Comparison of ENCODE assay signal across 21 cellular contexts in genomic region chr12:125089083-125089482, GRCh38. TPM values are rescaled to one million over a fixed set of nuclear protein-coding genes. Genes with fewer than 3 reads are reported as not detected.
DNase-seq lines count a peak whose midpoint lies in the region; TF ChIP-seq lines count a peak whose summit lies in the region.
"Had no signal": no experiment of that assay in that cellular context is flagged by ENCODE, and none has a peak within 500 bp of the region (broad histone marks: within the 10 kb centered on the region; RNA-seq: fewer than 3 reads in every experiment).

No MANE protein-coding gene starts in this region.

- no peak overlapping the region for H3K4me3 Mint-ChIP-seq in MCF 10A (ENCODE audit: unreplicated experiment)
- H3K4me3 Mint-ChIP-seq: activated naive CD4-positive, alpha-beta T cell treated with anti-CD3 and anti-CD28 coated beads, Interleukin-2, amount 50 U/mL, for 24 hours; activated T-cell treated with anti-CD3 and anti-CD28 coated beads, Interleukin-2, amount 50 U/mL, for 72 hours; CD4-positive, alpha-beta T cell had no signal

- peak; percentile 3 for DNase-seq in epidermal melanocyte (ENCODE audit: insufficient read length, low spot score)
- no peak for DNase-seq in NK-92 treated with Interleukin-12 subunit alpha and Interleukin-12 subunit beta, amount 100 ng/mL, for 24 hours (lab: John Stamatoyannopoulos, UW)
- no peak for DNase-seq in MCF 10A (ENCODE audit: unreplicated experiment)
- no peak for DNase-seq in stomach
- DNase-seq in activated CD8-positive, alpha-beta memory T cell treated with anti-CD3 and anti-CD28 coated beads for 24 hours = no peak
- DNase-seq: activated T-cell treated with anti-CD3 and anti-CD28 coated beads, Interleukin-2, amount 50 U/mL, for 72 hours; aorta; CD4-positive, alpha-beta T cell; gastrocnemius medialis; hippocampal formation; MG63; NCI-H187; Peyer's patch; SJCRH30; T-helper 1 cell; uterus had no signal

- H3K4me1 ChIP-seq in DOHH2 (ENCODE audit: control insufficient read depth, low read length) (no peaks in the 10 kb centered on the region), HEK293 (ENCODE audit: control insufficient read depth, insufficient read depth, low read length) (no peaks in the 10 kb centered on the region), OCI-LY1 (ENCODE audit: insufficient read depth, low read length, severe bottlenecking) (no peaks in the 10 kb centered on the region), stomach (peaks cover 10 to 25% (median 22%) of the 10 kb centered on the region in 4 donors)
- H3K4me1 ChIP-seq: gastrocnemius medialis, uterus had no signal

- H3K27me3 ChIP-seq in DOHH2 (ENCODE audit: control insufficient read depth, low read length) (no peaks in the 10 kb centered on the region), OCI-LY1 (ENCODE audit: insufficient read depth, low read length) (no peaks in the 10 kb centered on the region), stomach (no peaks in the 10 kb centered on the region)
- H3K27me3 ChIP-seq: gastrocnemius medialis, MG63, Peyer's patch, SJCRH30, uterus had no signal

- no peak overlapping the region for H3K9ac ChIP-seq in OCI-LY1 (ENCODE audit: low read length)

- H3K27ac ChIP-seq in DOHH2 (ENCODE audit: low read depth, low read length) = no peak overlapping the region
- H3K27ac ChIP-seq in HEK293 (ENCODE audit: extremely low read depth, low read depth, low read length) = no peak overlapping the region
- H3K27ac ChIP-seq in OCI-LY1 (ENCODE audit: low read depth, low read length, poor library complexity, severe bottlenecking) = no peak overlapping the region
- no peak overlapping the region for H3K27ac ChIP-seq in stomach
- H3K27ac ChIP-seq: gastrocnemius medialis, HL-60, Peyer's patch, SJCRH30, uterus had no signal

- no peak overlapping the region for H2AFZ ChIP-seq in OCI-LY1 (ENCODE audit: low read length)

- TF ChIP-seq POLR2A in stomach (IDR thresholded peaks at IDR 0.05) = no peak

- CTCF ChIA-PET in HEK293 (lab: Yijun Ruan, JAX) (interaction anchor here (1.0 kb wide), 1 partner anchor 10 kb away, joined by 3 read pairs; no protein-coding TSS in a partner anchor), MCF 10A (lab: Yijun Ruan, JAX) (no interaction called here)

- H3K79me2 ChIP-seq in DOHH2 (ENCODE audit: control insufficient read depth, low read length) = no peaks in the 10 kb centered on the region
- H3K79me2 ChIP-seq in OCI-LY1 (ENCODE audit: insufficient read depth, low read length) = no peaks in the 10 kb centered on the region

- H3F3A ChIP-seq in DOHH2 (ENCODE audit: control insufficient read depth, insufficient read depth) = no peaks in the 10 kb centered on the region
- no peaks in the 10 kb centered on the region for H3F3A ChIP-seq in OCI-LY1 (ENCODE audit: insufficient read depth, low read length)

- H3K27me3 Mint-ChIP-seq in MCF 10A (ENCODE audit: insufficient read depth, unreplicated experiment) = no peaks in the 10 kb centered on the region
- H3K27me3 Mint-ChIP-seq: activated naive CD4-positive, alpha-beta T cell treated with anti-CD3 and anti-CD28 coated beads, Interleukin-2, amount 50 U/mL, for 24 hours; CD4-positive, alpha-beta T cell had no signal

- no peak overlapping the region for H3K27ac Mint-ChIP-seq in MCF 10A (ENCODE audit: low read depth, unreplicated experiment)
- H3K27ac Mint-ChIP-seq: activated naive CD4-positive, alpha-beta T cell treated with anti-CD3 and anti-CD28 coated beads, Interleukin-2, amount 50 U/mL, for 24 hours; activated T-cell treated with anti-CD3 and anti-CD28 coated beads, Interleukin-2, amount 50 U/mL, for 72 hours; CD4-positive, alpha-beta T cell had no signal

- TF ChIP-seq EP300 in stomach (IDR thresholded peaks at IDR 0.05) = no peak

- 87 to 94% (median 93%) methylated on average over 9 of the region's 9 CpGs for WGBS in stomach, 5 donors

- intact Hi-C loops in MCF 10A (cut with micrococcal nuclease) = no loop called here
- intact Hi-C loops in stomach (cut with DNase I; ENCODE audit: low total_unique reads) = no loop called here

- BruUV-seq in MCF 10A (replicated peaks; lab: Mats Ljungman, UMichigan) = no TSS peak

- no peaks in the 10 kb centered on the region for H3K9me3 ChIP-seq in DOHH2 (ENCODE audit: control insufficient read depth, insufficient read depth, low read length)
- no peaks in the 10 kb centered on the region for H3K9me3 ChIP-seq in HEK293 (ENCODE audit: control insufficient read depth, insufficient read depth, low read depth, low read length)
- H3K9me3 ChIP-seq in OCI-LY1 (ENCODE audit: low read length) = no peaks in the 10 kb centered on the region
- no peaks in the 10 kb centered on the region for H3K9me3 ChIP-seq in stomach
- H3K9me3 ChIP-seq: gastrocnemius medialis, MG63, Peyer's patch, SJCRH30, uterus had no signal

- H3K4me2 ChIP-seq in DOHH2 (ENCODE audit: low read length) (no peak overlapping the region), OCI-LY1 (ENCODE audit: low read length) (no peak overlapping the region)

- POLR2A ChIA-PET in HEK293 (lab: Yijun Ruan, JAX) (no interaction called here), MCF 10A (lab: Yijun Ruan, JAX) (interaction anchor here (0.6 kb wide), 1 partner anchor 125 kb away, joined by 3 read pairs; no protein-coding TSS in a partner anchor)

- peaks cover 38% of the 10 kb centered on the region for H3K36me3 Mint-ChIP-seq in MCF 10A (ENCODE audit: insufficient read depth, unreplicated experiment)

- H3K4me3 ChIP-seq in DOHH2 (ENCODE audit: low read length) (no peak overlapping the region), HEK293 (ENCODE audit: low read depth, low read length) (no peak overlapping the region), OCI-LY1 (ENCODE audit: low read depth, low read length, poor library complexity, severe bottlenecking) (no peak overlapping the region), stomach (no peak overlapping the region)
- H3K4me3 ChIP-seq: gastrocnemius medialis, MG63, Peyer's patch, SJCRH30, uterus had no signal

- peaks cover 32% of the 10 kb centered on the region for H3K36me3 ChIP-seq in DOHH2 (ENCODE audit: control insufficient read depth, low read length)
- peaks cover 19 to 91% of the 10 kb centered on the region in 2 experiments; a peak in 2 of 3 replicates for H3K36me3 ChIP-seq in HEK293 (ENCODE audit: control insufficient read depth in 2 of 2, insufficient read depth in 1 of 2, low read length in 2 of 2)
- H3K36me3 ChIP-seq in OCI-LY1 (ENCODE audit: insufficient read depth, low read length) = peaks cover 57% of the 10 kb centered on the region
- peaks cover 15 to 92% (median 86%) of the 10 kb centered on the region in 4 donors for H3K36me3 ChIP-seq in stomach
- H3K36me3 ChIP-seq: MG63, uterus had no signal

- no peaks in the 10 kb centered on the region for H4K20me1 ChIP-seq in DOHH2 (ENCODE audit: control insufficient read depth, insufficient read depth, low read depth, low read length)
- no peaks in the 10 kb centered on the region for H4K20me1 ChIP-seq in OCI-LY1 (ENCODE audit: insufficient read depth, low read length)

- TF ChIP-seq CTCF in DOHH2 (IDR thresholded peaks at IDR 0.05; ENCODE audit: low read depth, low read length, poor library complexity, severe bottlenecking) (peak; percentile 33), HEK293 (tag by site-specific recombination; IDR thresholded peaks at IDR 0.05) (no peak), OCI-LY1 (IDR thresholded peaks at IDR 0.05; ENCODE audit: low read length) (peak; percentile 30; the same call in 1 of the 2 replicates), MCF 10A (IDR thresholded peaks at IDR 0.05; ENCODE audit: unreplicated experiment) (no peak), stomach (IDR thresholded peaks at IDR 0.05) (no peak)

- H3K9me3 Mint-ChIP-seq in MCF 10A (ENCODE audit: unreplicated experiment) = no peaks in the 10 kb centered on the region
- H3K9me3 Mint-ChIP-seq: activated naive CD4-positive, alpha-beta T cell treated with anti-CD3 and anti-CD28 coated beads, Interleukin-2, amount 50 U/mL, for 24 hours; activated T-cell treated with anti-CD3 and anti-CD28 coated beads, Interleukin-2, amount 50 U/mL, for 72 hours; CD4-positive, alpha-beta T cell had no signal

- H3K9me2 ChIP-seq in DOHH2 (replicated peaks; ENCODE audit: control insufficient read depth, low read length) = no peaks in the 10 kb centered on the region
- no peaks in the 10 kb centered on the region for H3K9me2 ChIP-seq in OCI-LY1 (ENCODE audit: low read depth, low read length)

- peaks cover 6% of the 10 kb centered on the region for H3K4me1 Mint-ChIP-seq in MCF 10A (ENCODE audit: insufficient read depth, unreplicated experiment)
- H3K4me1 Mint-ChIP-seq: activated naive CD4-positive, alpha-beta T cell treated with anti-CD3 and anti-CD28 coated beads, Interleukin-2, amount 50 U/mL, for 24 hours had no signal

TF ChIP-seq in HEK293, 187 proteins besides CTCF, POLR2A, EP300 and RAD21:
- TF ChIP-seq ZNF529 (tag by site-specific recombination; IDR thresholded peaks at IDR 0.05; ENCODE audit: insufficient replicate concordance) (no peak), ZNF626 (tag by site-specific recombination; IDR thresholded peaks at IDR 0.05) (no peak), ZIC2 (tag by site-specific recombination; IDR thresholded peaks at IDR 0.05) (peak; percentile 82)

RNA-seq across cellular contexts. Expression of gene AACS, which starts 23.8 kb away (rescaled TPM):
- total RNA-seq in MCF 10A (2022) (52.0 and 52.8 TPM in 2 replicates), stomach (10 to 100 TPM; 23.9 to 56.5 (median 26.3) TPM)
- polyA plus RNA-seq in stomach = 10 to 100 TPM; 15.0 to 20.2 (median 17.9) TPM

Comparison
In these comparisons a context has a peak if more than half of its experiments do, and no peak if none do; other contexts are left out.
1. CTCF ChIP-seq: peak in DOHH2 (single experiment) and OCI-LY1 (single experiment); none in HEK293 (single experiment), MCF 10A (single experiment) and stomach (0 of 7).